In the genomic region with DNA sequence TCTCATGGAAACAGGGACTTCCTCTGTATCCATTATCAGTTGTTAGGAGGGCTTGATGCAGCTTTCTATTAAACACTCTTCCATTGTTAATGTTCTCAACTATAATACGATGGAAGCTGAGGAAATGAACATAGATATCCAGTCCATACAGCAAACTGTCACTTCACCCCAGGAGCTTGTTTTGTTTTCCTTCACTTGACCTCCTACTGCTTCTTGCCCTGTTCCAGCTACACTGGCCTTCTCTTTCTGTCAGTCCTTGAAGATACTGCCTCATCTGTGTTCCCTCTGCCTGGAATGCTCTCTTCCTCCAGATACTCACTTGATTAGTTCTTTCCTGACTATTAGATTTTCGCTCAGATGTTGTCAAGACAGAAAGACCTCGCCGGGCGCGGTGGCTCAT, we compare ENCODE assay signal across 18 cellular contexts. TPM values are rescaled to one million over a fixed set of nuclear protein-coding genes. Genes with fewer than 3 reads are reported as not detected.
DNase-seq lines count a peak whose midpoint lies in the region; ATAC-seq and TF ChIP-seq lines count a peak whose summit lies in the region.
"Had no signal": no experiment of that assay in that cellular context is flagged by ENCODE, and none has a peak within 500 bp of the region (broad histone marks: within the 10 kb centered on the region; RNA-seq: fewer than 3 reads in every experiment).

No MANE protein-coding gene starts in this region.

- intact Hi-C loops in activated CD4-positive, alpha-beta T cell treated with anti-CD3 and anti-CD28 coated beads, Interleukin-2, amount 10 ng/mL, durations not matched to agents 24 days and 14 days (cut with micrococcal nuclease), result no loop called here

- H3K27ac ChIP-seq in CD8-positive, alpha-beta memory T cell (ENCODE audit: low read depth, low read length), result no peak overlapping the region
- H3K27ac ChIP-seq: RWPE1, SJSA1 had no signal

- peaks cover 2% of the 10 kb centered on the region for H3K27me3 Mint-ChIP-seq in activated CD4-positive, alpha-beta T cell treated with anti-CD3 and anti-CD28 coated beads, Interleukin-2, amount 10 ng/mL, durations not matched to agents 24 days and 14 days
- peaks cover 16% of the 10 kb centered on the region for H3K27me3 Mint-ChIP-seq in activated CD4-positive, alpha-beta T cell treated with anti-CD3 and anti-CD28 coated beads, Interleukin-2, amount 10 ng/mL, durations not matched to agents 7 days and 5 days
- H3K27me3 Mint-ChIP-seq in nephron (ENCODE audit: low read depth) (no peaks in the 10 kb centered on the region), type B pancreatic cell (no peaks in the 10 kb centered on the region)
- H3K27me3 Mint-ChIP-seq in CD8-positive, alpha-beta memory T cell, result peaks cover 0 to 7% of the 10 kb centered on the region in 2 donors
- H3K27me3 Mint-ChIP-seq: CD4-positive, CD25-positive, alpha-beta regulatory T cell had no signal

- H3K4me3 ChIP-seq in choroid plexus epithelial cell (ENCODE audit: low read depth, low read length), result no peak overlapping the region
- no peak overlapping the region for H3K4me3 ChIP-seq in CD8-positive, alpha-beta memory T cell (ENCODE audit: low read length)
- H3K4me3 ChIP-seq: SJSA1 had no signal

- peaks cover 8% of the 10 kb centered on the region for H3K4me1 Mint-ChIP-seq in activated CD4-positive, alpha-beta T cell treated with anti-CD3 and anti-CD28 coated beads, Interleukin-2, amount 10 ng/mL, durations not matched to agents 24 days and 14 days
- no peaks in the 10 kb centered on the region for H3K4me1 Mint-ChIP-seq in activated CD4-positive, alpha-beta T cell treated with anti-CD3 and anti-CD28 coated beads, Interleukin-2, amount 10 ng/mL, durations not matched to agents 7 days and 5 days
- H3K4me1 Mint-ChIP-seq in nephron (peaks cover 50% of the 10 kb centered on the region), type B pancreatic cell (ENCODE audit: unreplicated experiment) (peaks cover 48% of the 10 kb centered on the region)
- peaks cover 5 to 9% (median 6%) of the 10 kb centered on the region in 3 donors for H3K4me1 Mint-ChIP-seq in CD8-positive, alpha-beta memory T cell

- no peaks in the 10 kb centered on the region for H3K4me1 ChIP-seq in CD8-positive, alpha-beta memory T cell (ENCODE audit: insufficient read depth, low read length)
- H3K4me1 ChIP-seq: SJSA1 had no signal

- no peaks in the 10 kb centered on the region for H3K36me3 ChIP-seq in CD8-positive, alpha-beta memory T cell (ENCODE audit: insufficient read depth, low read length)

- CTCF ChIA-PET in activated CD4-positive, alpha-beta T cell treated with anti-CD3 and anti-CD28 coated beads, Interleukin-2, amount 10 ng/mL, durations not matched to agents 7 days and 5 days (lab: Charles Lee), result no interaction called here
- CTCF ChIA-PET in CD8-positive, alpha-beta memory T cell (lab: Charles Lee), result interaction anchor here (1.2 kb wide), 1 partner anchor 20 kb away, joined by 3 read pairs; no protein-coding TSS in a partner anchor

- no peak overlapping the region for H3K4me3 Mint-ChIP-seq in activated CD4-positive, alpha-beta T cell treated with anti-CD3 and anti-CD28 coated beads, Interleukin-2, amount 10 ng/mL, durations not matched to agents 24 days and 14 days
- no peak overlapping the region for H3K4me3 Mint-ChIP-seq in activated CD4-positive, alpha-beta T cell treated with anti-CD3 and anti-CD28 coated beads, Interleukin-2, amount 10 ng/mL, durations not matched to agents 7 days and 5 days
- H3K4me3 Mint-ChIP-seq in nephron (no peak overlapping the region), type B pancreatic cell (no peak overlapping the region)
- no peak overlapping the region for H3K4me3 Mint-ChIP-seq in CD8-positive, alpha-beta memory T cell
- H3K4me3 Mint-ChIP-seq: CD4-positive, CD25-positive, alpha-beta regulatory T cell had no signal

- H3K36me3 Mint-ChIP-seq in activated CD4-positive, alpha-beta T cell treated with anti-CD3 and anti-CD28 coated beads, Interleukin-2, amount 10 ng/mL, durations not matched to agents 24 days and 14 days (ENCODE audit: low read depth), result no peaks in the 10 kb centered on the region
- H3K36me3 Mint-ChIP-seq in activated CD4-positive, alpha-beta T cell treated with anti-CD3 and anti-CD28 coated beads, Interleukin-2, amount 10 ng/mL, durations not matched to agents 7 days and 5 days (ENCODE audit: low read depth), result no peaks in the 10 kb centered on the region
- H3K36me3 Mint-ChIP-seq in nephron (ENCODE audit: low read depth) (peaks cover 43% of the 10 kb centered on the region), type B pancreatic cell (peaks cover 30% of the 10 kb centered on the region)
- no peaks in the 10 kb centered on the region for H3K36me3 Mint-ChIP-seq in CD8-positive, alpha-beta memory T cell

- H3K9me3 ChIP-seq in CD8-positive, alpha-beta memory T cell (ENCODE audit: low read length), result no peaks in the 10 kb centered on the region
- H3K9me3 ChIP-seq: SJSA1 had no signal

- H3K27ac Mint-ChIP-seq in activated CD4-positive, alpha-beta T cell treated with anti-CD3 and anti-CD28 coated beads, Interleukin-2, amount 10 ng/mL, durations not matched to agents 24 days and 14 days, result no peak overlapping the region
- no peak overlapping the region for H3K27ac Mint-ChIP-seq in activated CD4-positive, alpha-beta T cell treated with anti-CD3 and anti-CD28 coated beads, Interleukin-2, amount 10 ng/mL, durations not matched to agents 7 days and 5 days
- H3K27ac Mint-ChIP-seq in nephron, result peak overlapping the region in 2 of 3 experiments; percentile 13 to 21
- H3K27ac Mint-ChIP-seq in type B pancreatic cell, result peak overlapping the region; percentile 29
- H3K27ac Mint-ChIP-seq in CD8-positive, alpha-beta memory T cell, result no peak overlapping the region

- no peaks in the 10 kb centered on the region for H3K27me3 ChIP-seq in CD8-positive, alpha-beta memory T cell (ENCODE audit: insufficient read depth, low read length, poor library complexity, severe bottlenecking)
- H3K27me3 ChIP-seq: SJSA1 had no signal

- H3K9me3 Mint-ChIP-seq in activated CD4-positive, alpha-beta T cell treated with anti-CD3 and anti-CD28 coated beads, Interleukin-2, amount 10 ng/mL, durations not matched to agents 24 days and 14 days, result no peaks in the 10 kb centered on the region
- no peaks in the 10 kb centered on the region for H3K9me3 Mint-ChIP-seq in activated CD4-positive, alpha-beta T cell treated with anti-CD3 and anti-CD28 coated beads, Interleukin-2, amount 10 ng/mL, durations not matched to agents 7 days and 5 days
- H3K9me3 Mint-ChIP-seq in nephron (peaks cover 7% of the 10 kb centered on the region), type B pancreatic cell (peaks cover 5% of the 10 kb centered on the region)
- no peaks in the 10 kb centered on the region for H3K9me3 Mint-ChIP-seq in CD8-positive, alpha-beta memory T cell
- H3K9me3 Mint-ChIP-seq: CD4-positive, CD25-positive, alpha-beta regulatory T cell had no signal

- no peak for ATAC-seq in esophagus mucosa

- TF ChIP-seq CTCF in choroid plexus epithelial cell (conservative IDR thresholded peaks at IDR 0.05; ENCODE audit: low read depth, low read length) (no peak), nephron (IDR thresholded peaks at IDR 0.05; ENCODE audit: unreplicated experiment in 3 of 3) (no peak), type B pancreatic cell (conservative IDR thresholded peaks at IDR 0.05) (no peak)

- peak; percentile 43 for DNase-seq in activated CD4-positive, alpha-beta T cell treated with anti-CD3 and anti-CD28 coated beads, Interleukin-2, amount 10 ng/mL, durations not matched to agents 24 days and 14 days
- no peak for DNase-seq in activated CD4-positive, alpha-beta T cell treated with anti-CD3 and anti-CD28 coated beads, Interleukin-2, amount 10 ng/mL, durations not matched to agents 7 days and 5 days
- DNase-seq in choroid plexus epithelial cell (ENCODE audit: low read depth), result peak; percentile 26
- DNase-seq in type B pancreatic cell (ENCODE audit: extremely low spot score, unreplicated experiment), result no peak
- no peak for DNase-seq in CD8-positive, alpha-beta memory T cell
- no peak for DNase-seq in UCSD-AML1 (lab: John Stamatoyannopoulos, UW; ENCODE audit: unreplicated experiment)
- DNase-seq: AML-193; Calu3; CD4-positive, CD25-positive, alpha-beta regulatory T cell; H7; NCI-H1048; NCI-H1694; NCI-H2107; OCI-M1 had no signal

- POLR2A ChIA-PET in activated CD4-positive, alpha-beta T cell treated with anti-CD3 and anti-CD28 coated beads, Interleukin-2, amount 10 ng/mL, durations not matched to agents 7 days and 5 days (lab: Charles Lee), result no interaction called here
- POLR2A ChIA-PET in CD8-positive, alpha-beta memory T cell (lab: Charles Lee), result no interaction called here

RNA-seq across cellular contexts. Expression of gene CTNNA1, which starts 17.1 kb away (rescaled TPM):
- 58.7 and 78.6 TPM in 2 replicates for total RNA-seq in activated CD4-positive, alpha-beta T cell treated with anti-CD3 and anti-CD28 coated beads, Interleukin-2, amount 10 ng/mL, durations not matched to agents 24 days and 14 days
- total RNA-seq in activated CD4-positive, alpha-beta T cell treated with anti-CD3 and anti-CD28 coated beads, Interleukin-2, amount 10 ng/mL, durations not matched to agents 7 days and 5 days, result 10 to 100 TPM; 34.4 to 38.6 TPM
- total RNA-seq in type B pancreatic cell (ENCODE audit: low replicate concordance), result 371 and 498 TPM in 2 replicates
- 10 to 100 TPM; 89.0 to 97.2 TPM for total RNA-seq in CD8-positive, alpha-beta memory T cell
- 6.5 TPM for polyA plus RNA-seq in CD8-positive, alpha-beta memory T cell
- 332 TPM for total RNA-seq in esophagus mucosa

Comparison
In these comparisons a context has a peak if more than half of its experiments do, and no peak if none do; other contexts are left out.
1. DNase-seq: peak in activated CD4-positive, alpha-beta T cell treated with anti-CD3 and anti-CD28 coated beads, Interleukin-2, amount 10 ng/mL, durations not matched to agents 24 days and 14 days (single experiment) and choroid plexus epithelial cell (single experiment); none in activated CD4-positive, alpha-beta T cell treated with anti-CD3 and anti-CD28 coated beads, Interleukin-2, amount 10 ng/mL, durations not matched to agents 7 days and 5 days (single experiment), type B pancreatic cell (single experiment), CD8-positive, alpha-beta memory T cell (0 of 5) and UCSD-AML1 (single experiment).
2. H3K27ac Mint-ChIP-seq: peak in nephron (2 of 3) and type B pancreatic cell (single experiment); none in activated CD4-positive, alpha-beta T cell treated with anti-CD3 and anti-CD28 coated beads, Interleukin-2, amount 10 ng/mL, durations not matched to agents 24 days and 14 days (single experiment), activated CD4-positive, alpha-beta T cell treated with anti-CD3 and anti-CD28 coated beads, Interleukin-2, amount 10 ng/mL, durations not matched to agents 7 days and 5 days (single experiment) and CD8-positive, alpha-beta memory T cell (0 of 8).